ENCODE assay signal across 10 cellular contexts in the genomic region with DNA sequence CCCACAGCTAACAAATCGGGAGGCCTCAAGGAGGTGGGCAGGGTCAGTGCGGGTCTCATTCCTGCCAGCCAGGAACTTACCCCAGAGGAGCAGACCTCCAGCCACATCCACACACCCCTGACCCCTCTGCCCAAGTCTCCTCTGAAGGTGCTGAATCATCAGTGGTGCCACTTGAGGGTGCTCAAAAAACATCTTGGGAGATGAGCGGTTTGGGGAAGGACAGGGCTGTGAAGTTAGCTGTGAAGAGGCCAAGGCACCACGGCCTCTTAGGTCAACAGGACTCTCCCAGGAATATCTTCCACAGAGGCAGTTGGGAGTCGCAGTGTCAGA. TPM values are rescaled to one million over a fixed set of nuclear protein-coding genes. Genes with fewer than 3 reads are reported as not detected.
DNase-seq lines count a peak whose midpoint lies in the region; ATAC-seq and TF ChIP-seq lines count a peak whose summit lies in the region.
"Had no signal": no experiment of that assay in that cellular context is flagged by ENCODE, and none has a peak within 500 bp of the region (broad histone marks: within the 10 kb centered on the region; RNA-seq: fewer than 3 reads in every experiment).

No MANE protein-coding gene starts in this region.

- H3K36me3 ChIP-seq in SK-N-MC (ENCODE audit: insufficient read depth, low read length): no peaks in the 10 kb centered on the region
- H3K36me3 ChIP-seq: prostate gland had no signal

- no peaks in the 10 kb centered on the region for H3K36me3 Mint-ChIP-seq in immature natural killer cell
- peaks cover 2% of the 10 kb centered on the region for H3K36me3 Mint-ChIP-seq in stimulated activated memory B cell treated with anti-CD40 and anti-IgM and Interleukin-4, amounts not matched to agents 10 μg/mL and 1 μg/mL and 100 μg/mL, for 72 hours
- H3K36me3 Mint-ChIP-seq in glutamatergic neuron (ENCODE audit: unreplicated experiment): no peaks in the 10 kb centered on the region
- H3K36me3 Mint-ChIP-seq in activated T-cell treated with anti-CD3 and anti-CD28 coated beads, Interleukin-2, amount 50 U/mL, for 72 hours (ENCODE audit: insufficient read depth in 2 of 2): no peaks in the 10 kb centered on the region

- no peak overlapping the region for H3K9ac ChIP-seq in SK-N-MC (ENCODE audit: insufficient read length)

- no peaks in the 10 kb centered on the region for H3K9me3 ChIP-seq in SK-N-MC (ENCODE audit: low read depth, low read length)
- H3K9me3 ChIP-seq: prostate gland had no signal

- TF ChIP-seq CTCF in glutamatergic neuron (IDR thresholded peaks at IDR 0.05; ENCODE audit: partially characterized antibody, unreplicated experiment): no peak

- H3K27ac Mint-ChIP-seq in immature natural killer cell (peak overlapping the region in 1 of 6 donors; percentile 55), glutamatergic neuron (ENCODE audit: unreplicated experiment) (no peak overlapping the region)
- peak overlapping the region; percentile 86 for H3K27ac Mint-ChIP-seq in stimulated activated memory B cell treated with anti-CD40 and anti-IgM and Interleukin-4, amounts not matched to agents 10 μg/mL and 1 μg/mL and 100 μg/mL, for 72 hours
- H3K27ac Mint-ChIP-seq in activated T-cell treated with anti-CD3 and anti-CD28 coated beads, Interleukin-2, amount 50 U/mL, for 72 hours: no peak overlapping the region

- H3K4me1 Mint-ChIP-seq in immature natural killer cell (peaks cover 8 to 9% of the 10 kb centered on the region in 2 donors), glutamatergic neuron (ENCODE audit: low read depth, unreplicated experiment) (peaks cover 2% of the 10 kb centered on the region)
- peaks cover 52% of the 10 kb centered on the region for H3K4me1 Mint-ChIP-seq in stimulated activated memory B cell treated with anti-CD40 and anti-IgM and Interleukin-4, amounts not matched to agents 10 μg/mL and 1 μg/mL and 100 μg/mL, for 72 hours
- H3K4me1 Mint-ChIP-seq in activated T-cell treated with anti-CD3 and anti-CD28 coated beads, Interleukin-2, amount 50 U/mL, for 72 hours (ENCODE audit: low read depth): peaks cover 25% of the 10 kb centered on the region

- H3K4me3 Mint-ChIP-seq in immature natural killer cell (peak overlapping the region in 4 of 5 donors; percentile 50 to 74 (median 70)), glutamatergic neuron (ENCODE audit: unreplicated experiment) (no peak overlapping the region)
- peak overlapping the region; percentile 69 for H3K4me3 Mint-ChIP-seq in stimulated activated memory B cell treated with anti-CD40 and anti-IgM and Interleukin-4, amounts not matched to agents 10 μg/mL and 1 μg/mL and 100 μg/mL, for 72 hours
- peak overlapping the region in 1 of 2 donors; percentile 64 for H3K4me3 Mint-ChIP-seq in activated T-cell treated with anti-CD3 and anti-CD28 coated beads, Interleukin-2, amount 50 U/mL, for 72 hours

- H3K4me3 ChIP-seq in SK-N-MC: peak overlapping the region; percentile 70; the same call in 1 of the 2 replicates

- H3K27me3 Mint-ChIP-seq in immature natural killer cell (ENCODE audit: low read depth in 3 of 3): peaks cover 0 to 12% (median 11%) of the 10 kb centered on the region in 3 donors
- no peaks in the 10 kb centered on the region for H3K27me3 Mint-ChIP-seq in stimulated activated memory B cell treated with anti-CD40 and anti-IgM and Interleukin-4, amounts not matched to agents 10 μg/mL and 1 μg/mL and 100 μg/mL, for 72 hours
- H3K27me3 Mint-ChIP-seq in glutamatergic neuron (ENCODE audit: unreplicated experiment): peaks cover 4% of the 10 kb centered on the region
- H3K27me3 Mint-ChIP-seq in activated T-cell treated with anti-CD3 and anti-CD28 coated beads, Interleukin-2, amount 50 U/mL, for 72 hours (ENCODE audit: low read depth): peaks cover 30% of the 10 kb centered on the region

- no peak overlapping the region for H3K27ac ChIP-seq in SK-N-MC

- no peaks in the 10 kb centered on the region for H3K9me3 Mint-ChIP-seq in immature natural killer cell
- no peaks in the 10 kb centered on the region for H3K9me3 Mint-ChIP-seq in stimulated activated memory B cell treated with anti-CD40 and anti-IgM and Interleukin-4, amounts not matched to agents 10 μg/mL and 1 μg/mL and 100 μg/mL, for 72 hours
- H3K9me3 Mint-ChIP-seq in glutamatergic neuron (ENCODE audit: unreplicated experiment): peaks cover 2% of the 10 kb centered on the region
- H3K9me3 Mint-ChIP-seq in activated T-cell treated with anti-CD3 and anti-CD28 coated beads, Interleukin-2, amount 50 U/mL, for 72 hours: no peaks in the 10 kb centered on the region

- peak; percentile 58 for ATAC-seq in stimulated activated memory B cell treated with anti-CD40 and anti-IgM and Interleukin-4, amounts not matched to agents 10 μg/mL and 1 μg/mL and 100 μg/mL, for 72 hours
- no peak for ATAC-seq in activated T-cell treated with anti-CD3 and anti-CD28 coated beads, Interleukin-2, amount 50 U/mL, for 72 hours (replicated peaks in 1 of 2)

- peak; percentile 19 for DNase-seq in NK-92 treated with Interleukin-12 subunit alpha and Interleukin-12 subunit beta, amount 100 ng/mL, for 24 hours (lab: John Stamatoyannopoulos, UW)
- DNase-seq in NK-92 (lab: John Stamatoyannopoulos, UW; ENCODE audit: unreplicated experiment) (no peak), SK-N-MC (ENCODE audit: low read depth, low spot score) (no peak), immature natural killer cell (no peak), glutamatergic neuron (no peak), T1000 (lab: John Stamatoyannopoulos, UW) (no peak)
- no peak for DNase-seq in activated T-cell treated with anti-CD3 and anti-CD28 coated beads, Interleukin-2, amount 50 U/mL, for 72 hours
- DNase-seq: NCI-H226 had no signal

RNA-seq across cellular contexts. Expression of a gene that starts 1.2 kb away (rescaled TPM):
- polyA plus RNA-seq in immature natural killer cell: 1 to 10 TPM; 4.5 to 7.3 (median 5.1) TPM
- total RNA-seq in glutamatergic neuron (ENCODE audit: unreplicated experiment): 2.6 TPM
- 1 to 10 TPM; 2.3 to 3.3 TPM for total RNA-seq in activated T-cell treated with anti-CD3 and anti-CD28 coated beads, Interleukin-2, amount 50 U/mL, for 72 hours

RNA-seq across cellular contexts. Expression of a gene that starts 48.6 kb away (rescaled TPM):
- polyA plus RNA-seq in immature natural killer cell: 100 to 1,000 TPM in 2 of 3 donors, 10 to 100 TPM in 1; 67.1 to 168 (median 102) TPM
- 35.5 TPM for total RNA-seq in glutamatergic neuron (ENCODE audit: unreplicated experiment)
- 10 to 100 TPM; 65.1 to 74.5 TPM for total RNA-seq in activated T-cell treated with anti-CD3 and anti-CD28 coated beads, Interleukin-2, amount 50 U/mL, for 72 hours

RNA-seq across cellular contexts. Expression of a gene that starts 50.7 kb away (rescaled TPM):
- polyA plus RNA-seq in immature natural killer cell: 10 to 100 TPM; 59.4 to 83.6 (median 82.2) TPM
- 71.4 TPM for total RNA-seq in glutamatergic neuron (ENCODE audit: unreplicated experiment)
- 100 to 1,000 TPM; 104 to 113 TPM for total RNA-seq in activated T-cell treated with anti-CD3 and anti-CD28 coated beads, Interleukin-2, amount 50 U/mL, for 72 hours
